Comparison of ENCODE assay signal across 8 cellular contexts in the genomic region with DNA sequence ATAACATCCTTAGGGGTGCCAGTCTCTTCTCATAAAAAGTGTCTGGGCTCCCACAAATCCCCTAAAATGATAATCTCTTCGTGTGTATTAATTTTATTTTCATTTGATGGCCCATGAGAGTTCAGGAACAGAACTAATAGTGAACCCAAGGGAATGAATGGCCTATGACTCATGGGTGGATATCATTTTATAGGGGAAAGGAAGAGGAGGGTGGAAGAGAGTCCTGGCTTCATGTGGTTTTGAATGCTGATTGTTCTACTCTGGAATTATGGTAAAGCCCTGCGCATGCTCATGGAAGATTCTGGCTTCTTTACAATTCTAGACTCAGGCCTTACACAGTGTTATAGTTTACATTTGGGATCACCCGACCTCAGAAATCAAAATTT. TPM values are rescaled to one million over a fixed set of nuclear protein-coding genes. Genes with fewer than 3 reads are reported as not detected.
DNase-seq lines count a peak whose midpoint lies in the region; ATAC-seq, FAIRE-seq and TF ChIP-seq lines count a peak whose summit lies in the region.

No MANE protein-coding gene starts in this region.

- no peaks in the 10 kb centered on the region for H3K27me3 ChIP-seq in PC-9 (ENCODE audit: insufficient read depth, low read depth)
- H3K27me3 ChIP-seq in pancreas: no peaks in the 10 kb centered on the region

- peak in 3 of 4 donors; percentile 11 to 29 (median 24) for ATAC-seq in pancreas
- no peak for ATAC-seq in HG03045 (IDR thresholded peaks at IDR 0.05; ENCODE audit: unreplicated experiment)
- no peak for ATAC-seq in GM21737 (IDR thresholded peaks at IDR 0.05; ENCODE audit: unreplicated experiment)

- in situ Hi-C loops in Caki2 (cut with HindIII; ENCODE audit: low pct_unique_long_range_greater_than_20kb, low sequenced_read_pairs): no loop called here

- peak overlapping the region; percentile 43 for H3K4me3 ChIP-seq in PC-9
- peak overlapping the region; percentile 44 for H3K4me3 ChIP-seq in epithelial cell of proximal tubule (ENCODE audit: low read depth, low read length)
- no peak overlapping the region for H3K4me3 ChIP-seq in pancreas

- H3K36me3 ChIP-seq in PC-9 (ENCODE audit: low read depth): peaks cover 43% of the 10 kb centered on the region
- H3K36me3 ChIP-seq in pancreas: no peaks in the 10 kb centered on the region

- peaks cover 96% of the 10 kb centered on the region for H3K79me2 ChIP-seq in PC-9 (ENCODE audit: low read depth)

- no peaks in the 10 kb centered on the region for H4K20me1 ChIP-seq in PC-9 (ENCODE audit: insufficient read depth)

- peaks cover 63% of the 10 kb centered on the region for H3F3A ChIP-seq in PC-9 (ENCODE audit: insufficient read depth, low read depth)

- H3K4me1 ChIP-seq in PC-9 (replicated peaks; ENCODE audit: insufficient read depth): peaks cover 99% of the 10 kb centered on the region
- peaks cover 14 to 46% (median 15%) of the 10 kb centered on the region in 3 donors for H3K4me1 ChIP-seq in pancreas

- 0 out of 2 replicates have a peak overlapping the region, but pooled peaks have one; percentile 0 for H2AFZ ChIP-seq in PC-9

- DNase-seq in Caki2 (ENCODE audit: low read depth) (peak; percentile 69), PC-9 (peak; percentile 28 to 91), epithelial cell of proximal tubule (ENCODE audit: low read depth) (no peak), pancreas (no peak), NCI-H2029 treated with DMSO at 0.1 percent for 48 hours (lab: John Stamatoyannopoulos, UW) (no peak), C1 segment of cervical spinal cord (lab: John Stamatoyannopoulos, UW) (no peak)

- BruUV-seq in PC-9 (replicated peaks; lab: Mats Ljungman, UMichigan): no TSS peak

- TF ChIP-seq CTCF in PC-9 (conservative IDR thresholded peaks at IDR 0.05): no peak
- TF ChIP-seq CTCF in epithelial cell of proximal tubule (conservative IDR thresholded peaks at IDR 0.05; ENCODE audit: low read depth, low read length): no peak
- TF ChIP-seq CTCF in pancreas (IDR thresholded peaks at IDR 0.05): no peak

- H3K27ac ChIP-seq in PC-9: peak overlapping the region; percentile 96
- H3K27ac ChIP-seq in pancreas: peak overlapping the region in 2 of 4 donors; percentile 80

- WGBS in pancreas, 2 donors: 58 to 67% methylated on average over 3 of the region's 3 CpGs

- H3K4me2 ChIP-seq in PC-9: peak overlapping the region; percentile 81

- FAIRE-seq in pancreas (lab: Jason Lieb, UNC): no peak

- H3K9me3 ChIP-seq in PC-9 (ENCODE audit: insufficient read depth, low read depth) (peaks cover 1% of the 10 kb centered on the region), pancreas (no peaks in the 10 kb centered on the region)

- intact Hi-C loops in PC-9 (cut with micrococcal nuclease; ENCODE audit: unreplicated experiment): loop anchor here (1.0 to 5.0 kb wide), 7 partner anchors 17 to 270 kb away; no protein-coding TSS in a partner anchor
- intact Hi-C loops in pancreas (cut with DNase I): no loop called here

- CTCF ChIA-PET in PC-9 (lab: Charles Lee): interaction anchor here (1.1 kb wide), 2 partner anchors 34 to 44 kb away, joined by 3 read pairs; no protein-coding TSS in a partner anchor

- POLR2A ChIA-PET in PC-9 (lab: Charles Lee; ENCODE audit: unreplicated experiment): interaction anchor here (0.6 to 1.1 kb wide), 3 partner anchors 35 to 172 kb away, joined by 3 to 5 read pairs (median 3); no protein-coding TSS in a partner anchor

- no peaks in the 10 kb centered on the region for H3K9me2 ChIP-seq in PC-9 (ENCODE audit: insufficient read depth)

RNA-seq across cellular contexts. Expression of a gene that starts 35.3 kb away (rescaled TPM):
- total RNA-seq in Caki2 (2014; rRNA removed; shearing (Covaris generic); ENCODE audit: low replicate concordance): 2.1 and 2.2 TPM in 2 replicates
- total RNA-seq in PC-9 (2021) (17.7 and 28.3 TPM in 2 replicates), epithelial cell of proximal tubule (4.9 and 5.1 TPM in 2 replicates), pancreas (10 to 100 TPM in 1 of 6 donors, 1 to 10 TPM in 5; 3.1 to 11.8 (median 4.9) TPM)
- 1 to 10 TPM; 2.4 to 3.2 TPM for polyA plus RNA-seq in pancreas

Comparison
In these comparisons a context has a peak if more than half of its experiments do, and no peak if none do; other contexts are left out.
1. DNase-seq: peak in Caki2 (single experiment) and PC-9 (2 of 2); none in epithelial cell of proximal tubule (single experiment), pancreas (0 of 6), NCI-H2029 treated with DMSO at 0.1 percent for 48 hours (single experiment) and C1 segment of cervical spinal cord (0 of 14).
2. H3K4me3 ChIP-seq: peak in PC-9 (single experiment) and epithelial cell of proximal tubule (single experiment); none in pancreas (0 of 4).
3. ATAC-seq: peak in pancreas (3 of 4); none in HG03045 (single experiment) and GM21737 (single experiment).